12 cellular contexts compared by ENCODE assay signal in genomic region chr11:13260963-13261599, GRCh38. TPM values are rescaled to one million over a fixed set of nuclear protein-coding genes. Genes with fewer than 3 reads are reported as not detected.
A peak's percentile ranks its signal among the peaks of the same experiment; 100 is the strongest.
DNase-seq lines count a peak whose midpoint lies in the region; ATAC-seq and TF ChIP-seq lines count a peak whose summit lies in the region.
"Had no signal": no experiment of that assay in that cellular context is flagged by ENCODE, and none has a peak within 500 bp of the region (broad histone marks: within the 10 kb centered on the region; RNA-seq: fewer than 3 reads in every experiment).

No MANE protein-coding gene starts in this region.

- in situ Hi-C loops in gastrocnemius medialis (cut with MboI; ENCODE audit: low sequenced_read_pairs in 4 of 4): no loop called here

- intact Hi-C loops in adrenal gland (cut with DNase I): loop anchor here in 1 of 2 donors (10.0 kb wide), 1 partner anchor 46 kb away; no protein-coding TSS in a partner anchor
- intact Hi-C loops in left ventricle myocardium superior (cut with micrococcal nuclease): no loop called here
- intact Hi-C loops in gastrocnemius medialis (cut with DNase I; ENCODE audit: low total_unique reads): no loop called here
- intact Hi-C loops in CD14-positive monocyte (cut with micrococcal nuclease): no loop called here

- H3K36me3 ChIP-seq in adrenal gland (replicated peaks in 1 of 2) (no peaks in the 10 kb centered on the region), gastrocnemius medialis (no peaks in the 10 kb centered on the region)

- H3K9me3 Mint-ChIP-seq in CD14-positive monocyte: no peaks in the 10 kb centered on the region
- H3K9me3 Mint-ChIP-seq: activated T-cell treated with anti-CD3 and anti-CD28 coated beads, Interleukin-2, amount 50 U/mL, for 24 hours; natural killer cell had no signal

- 58 to 66% (median 62%) methylated on average over 13 to 16 of the region's 16 CpGs for WGBS in adrenal gland, 4 donors

- ATAC-seq in left ventricle myocardium superior: peak; percentile 90
- peak; percentile 39 to 53 for ATAC-seq in gastrocnemius medialis
- ATAC-seq in HG03565 (IDR thresholded peaks at IDR 0.05; ENCODE audit: unreplicated experiment): no peak

- H3K27ac Mint-ChIP-seq in CD14-positive monocyte: no peak overlapping the region
- H3K27ac Mint-ChIP-seq: activated T-cell treated with anti-CD3 and anti-CD28 coated beads, Interleukin-2, amount 50 U/mL, for 24 hours; natural killer cell had no signal

- peaks cover 2 to 18% (median 5%) of the 10 kb centered on the region in 3 donors for H3K27me3 Mint-ChIP-seq in CD14-positive monocyte (ENCODE audit: low read depth in 3 of 3)

- H3K9me3 ChIP-seq in adrenal gland (replicated peaks in 1 of 3) (no peaks in the 10 kb centered on the region), gastrocnemius medialis (no peaks in the 10 kb centered on the region)

- no peak for TF ChIP-seq POLR2A in adrenal gland (IDR thresholded peaks at IDR 0.05)
- no peak for TF ChIP-seq POLR2A in gastrocnemius medialis (IDR thresholded peaks at IDR 0.05)

- TF ChIP-seq CTCF in adrenal gland (IDR thresholded peaks at IDR 0.05) (no peak), gastrocnemius medialis (IDR thresholded peaks at IDR 0.05 in 4 of 5, conservative IDR thresholded peaks at IDR 0.05 in 1 of 5) (no peak), CD14-positive monocyte (IDR thresholded peaks at IDR 0.05) (no peak)

- peak; percentile 60 for DNase-seq in EL
- peak; percentile 50 to 82 (median 62) for DNase-seq in adrenal gland
- DNase-seq in left ventricle myocardium superior: peak; percentile 43
- no peak for DNase-seq in gastrocnemius medialis
- no peak for DNase-seq in activated CD8-positive, alpha-beta memory T cell treated with anti-CD3 and anti-CD28 coated beads for 24 hours
- DNase-seq in OCI-M2 (lab: John Stamatoyannopoulos, UW; ENCODE audit: unreplicated experiment): no peak
- no peak for DNase-seq in CD14-positive monocyte (ENCODE audit: low spot score)
- DNase-seq: activated T-cell treated with anti-CD3 and anti-CD28 coated beads, Interleukin-2, amount 50 U/mL, for 24 hours; natural killer cell; NCI-H2171 had no signal

- H3K4me3 Mint-ChIP-seq in CD14-positive monocyte: no peak overlapping the region
- H3K4me3 Mint-ChIP-seq: activated T-cell treated with anti-CD3 and anti-CD28 coated beads, Interleukin-2, amount 50 U/mL, for 24 hours; natural killer cell had no signal

- H3K27me3 ChIP-seq in adrenal gland (no peaks in the 10 kb centered on the region), gastrocnemius medialis (no peaks in the 10 kb centered on the region)

- H3K36me3 Mint-ChIP-seq in CD14-positive monocyte: no peaks in the 10 kb centered on the region
- H3K36me3 Mint-ChIP-seq: natural killer cell had no signal

- H3K4me1 Mint-ChIP-seq in CD14-positive monocyte: no peaks in the 10 kb centered on the region

- H3K27ac ChIP-seq in adrenal gland (peak overlapping the region in 4 of 5 donors; percentile 74 to 91 (median 84)), gastrocnemius medialis (peak overlapping the region; percentile 57 to 64 (median 62))
- H3K27ac ChIP-seq: C4-2B had no signal

- H3K4me3 ChIP-seq in adrenal gland (no peak overlapping the region), gastrocnemius medialis (no peak overlapping the region)

- H3K4me1 ChIP-seq in adrenal gland (replicated peaks in 1 of 2) (peaks cover 17 to 22% of the 10 kb centered on the region in 2 donors), gastrocnemius medialis (peaks cover 21% of the 10 kb centered on the region in 2 donors)

RNA-seq across cellular contexts. Expression of gene BMAL1, which starts 16.5 kb away (rescaled TPM):
- total RNA-seq in adrenal gland (10 to 100 TPM; 17.2 to 80.3 (median 36.9) TPM), left ventricle myocardium superior (4.6 TPM), gastrocnemius medialis (10 to 100 TPM; 27.7 to 81.8 (median 41.0) TPM)
- polyA plus RNA-seq in adrenal gland (10 to 100 TPM; 13.9 to 66.5 (median 27.8) TPM), CD14-positive monocyte (10 to 100 TPM; 10.2 to 11.5 TPM)

Comparison
In these comparisons a context has a peak if more than half of its experiments do, and no peak if none do; other contexts are left out.
1. DNase-seq: peak in EL (single experiment), adrenal gland (7 of 7) and left ventricle myocardium superior (single experiment); none in gastrocnemius medialis (0 of 2), activated CD8-positive, alpha-beta memory T cell treated with anti-CD3 and anti-CD28 coated beads for 24 hours (single experiment), OCI-M2 (single experiment) and CD14-positive monocyte (single experiment).